ENCODE assay signal across 7 cellular contexts in genomic region chr9:39559384-39559783, GRCh38.
DNase-seq lines count a peak whose midpoint lies in the region; ATAC-seq and TF ChIP-seq lines count a peak whose summit lies in the region.
"Not testable (repeated sequence)": the region's sequence is repeated elsewhere in the genome, so short reads cannot be mapped to it uniquely, and the experiment has no call there.

No MANE protein-coding gene starts in this region.

- POLR2A ChIA-PET in GM10248 (lab: Yijun Ruan, JAX), result not testable (repeated sequence)

- peak; percentile 5 for TF ChIP-seq CTCF in GM10248 (IDR thresholded peaks at IDR 0.05; ENCODE audit: control extremely low read depth, extremely low read depth, low read depth, missing control alignments)
- TF ChIP-seq CTCF in brain (conservative IDR thresholded peaks at IDR 0.05), result peak; percentile 32 to 54

- not testable (repeated sequence) for H3K4me1 Mint-ChIP-seq in brain

- not testable (repeated sequence) for H3K27me3 Mint-ChIP-seq in brain

- not testable (repeated sequence) for H3K36me3 Mint-ChIP-seq in brain

- H3K9me3 Mint-ChIP-seq in brain, result not testable (repeated sequence)

- DNase-seq in GM10248 (ENCODE audit: extremely low spot score), result not testable (repeated sequence)
- DNase-seq in OCI-M1 (lab: John Stamatoyannopoulos, UW) (peak; percentile 74), cardiac septum (ENCODE audit: low spot score) (peak; percentile 79), occipital lobe (lab: John Stamatoyannopoulos, UW) (peak; percentile 6)
- DNase-seq in activated CD4-positive, alpha-beta T cell treated with anti-CD3 and anti-CD28 coated beads, Interleukin-2, amount 50 U/mL, for 1 hour, result peak; percentile 38

- peak; percentile 67 for ATAC-seq in HG03139 (IDR thresholded peaks at IDR 0.05; ENCODE audit: unreplicated experiment)

- CTCF ChIA-PET in GM10248 (lab: Yijun Ruan, JAX), result not testable (repeated sequence)

- H3K27ac Mint-ChIP-seq in brain, result not testable (repeated sequence)

- not testable (repeated sequence) for H3K4me3 Mint-ChIP-seq in brain

- intact Hi-C loops in cardiac septum (cut with DNase I), result not testable (repeated sequence)
